ENCODE assay signal across 23 cellular contexts in the genomic region with DNA sequence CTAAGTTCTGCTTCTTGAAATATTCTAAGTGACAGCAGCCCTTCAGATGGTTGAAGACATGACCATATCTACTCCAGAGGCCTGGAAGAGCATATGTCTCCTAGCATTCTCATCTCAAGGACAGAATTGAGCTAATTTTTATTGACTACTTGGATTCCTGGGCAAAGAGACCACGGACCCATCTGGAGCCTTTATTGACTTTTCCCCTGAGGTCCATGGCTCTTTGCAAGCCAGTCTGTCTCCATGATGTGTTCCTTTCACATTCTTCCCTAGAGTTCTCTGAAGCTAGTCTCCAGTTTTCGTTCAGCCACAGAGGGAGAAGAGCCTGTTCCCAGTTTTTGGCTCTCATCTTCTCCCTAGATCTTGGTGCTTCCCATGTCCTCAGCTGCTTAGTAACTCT.
"Had no signal": no experiment of that assay in that cellular context is flagged by ENCODE, and none has a peak within 500 bp of the region (broad histone marks: within the 10 kb centered on the region; RNA-seq: fewer than 3 reads in every experiment).

No MANE protein-coding gene starts in this region.

- H3K4me1 Mint-ChIP-seq: natural killer cell; stimulated activated effector memory CD8-positive, alpha-beta T cell treated with anti-CD3 and anti-CD28 coated beads, Interleukin-12 subunit alpha, Interleukin-12 subunit beta, amount 100 ng/mL, for 72 hours had no signal

- H3K36me3 ChIP-seq: breast epithelium, left lung, lower lobe of right lung, upper lobe of left lung, vagina had no signal

- H3K36me3 Mint-ChIP-seq: natural killer cell; stimulated activated effector memory CD8-positive, alpha-beta T cell treated with anti-CD3 and anti-CD28 coated beads, Interleukin-12 subunit alpha, Interleukin-12 subunit beta, amount 100 ng/mL, for 72 hours had no signal

- H3K27me3 Mint-ChIP-seq: stimulated activated naive CD8-positive, alpha-beta T cell treated with anti-CD3 and anti-CD28 coated beads, Interleukin-15, Interleukin-2, amounts not matched to agents 100 ng/mL and 50 ng/mL, for 24 hours had no signal

- DNase-seq: activated CD8-positive, alpha-beta T cell treated with anti-CD3 and anti-CD28 coated beads, Interleukin-2, amount 10 ng/mL, durations not matched to agents 7 days and 5 days; activated gamma-delta T cell treated with Interleukin-2 at 50 U/mL for 16 hours; activated naive CD4-positive, alpha-beta T cell treated with anti-CD3 and anti-CD28 coated beads, Interleukin-2, amount 50 U/mL, for 16 hours; amniotic stem cell; central memory CD4-positive, alpha-beta T cell; esophagus squamous epithelium; left lung; lower lobe of right lung; mesenchymal stem cell; natural killer cell; posterior cingulate gyrus; stimulated activated CD4-positive, alpha-beta T cell treated with anti-CD3 and anti-CD28 coated beads, Interleukin-12 subunit alpha, Interleukin-12 subunit beta, amount 100 ng/mL, for 4 hours; stimulated activated CD4-positive, alpha-beta T cell treated with anti-CD3 and anti-CD28 coated beads, Interleukin-4, amount 100 ng/mL, for 24 hours; substantia nigra; T-helper 2 cell; upper lobe of left lung had no signal

- H3K27ac Mint-ChIP-seq: activated CD8-positive, alpha-beta T cell treated with anti-CD3 and anti-CD28 coated beads, Interleukin-2, amount 10 ng/mL, durations not matched to agents 7 days and 5 days; natural killer cell; stimulated activated effector memory CD8-positive, alpha-beta T cell treated with anti-CD3 and anti-CD28 coated beads, Interleukin-12 subunit alpha, Interleukin-12 subunit beta, amount 100 ng/mL, for 72 hours; stimulated activated naive CD8-positive, alpha-beta T cell treated with anti-CD3 and anti-CD28 coated beads, Interleukin-15, Interleukin-2, amounts not matched to agents 100 ng/mL and 50 ng/mL, for 24 hours had no signal

- H3K27me3 ChIP-seq: breast epithelium, esophagus squamous epithelium, left lung, upper lobe of left lung, vagina had no signal

- H3K9me3 ChIP-seq: breast epithelium, esophagus squamous epithelium, left lung, lower lobe of right lung, upper lobe of left lung, vagina had no signal

- H3K4me3 ChIP-seq: breast epithelium, esophagus squamous epithelium, left lung, lower lobe of right lung, skin epidermis, upper lobe of left lung, vagina had no signal

- H3K27ac ChIP-seq: breast epithelium, epithelial cell of prostate, esophagus squamous epithelium, left lung, lower lobe of right lung, upper lobe of left lung, vagina had no signal

- H3K4me1 ChIP-seq: breast epithelium, esophagus squamous epithelium, lower lobe of right lung, upper lobe of left lung, vagina had no signal

- H3K4me3 Mint-ChIP-seq: activated CD8-positive, alpha-beta T cell treated with anti-CD3 and anti-CD28 coated beads, Interleukin-2, amount 10 ng/mL, durations not matched to agents 7 days and 5 days; natural killer cell; stimulated activated effector memory CD8-positive, alpha-beta T cell treated with anti-CD3 and anti-CD28 coated beads, Interleukin-12 subunit alpha, Interleukin-12 subunit beta, amount 100 ng/mL, for 72 hours; stimulated activated naive CD8-positive, alpha-beta T cell treated with anti-CD3 and anti-CD28 coated beads, Interleukin-15, Interleukin-2, amounts not matched to agents 100 ng/mL and 50 ng/mL, for 24 hours had no signal

- H3K9me3 Mint-ChIP-seq: natural killer cell; stimulated activated effector memory CD8-positive, alpha-beta T cell treated with anti-CD3 and anti-CD28 coated beads, Interleukin-12 subunit alpha, Interleukin-12 subunit beta, amount 100 ng/mL, for 72 hours; stimulated activated naive CD8-positive, alpha-beta T cell treated with anti-CD3 and anti-CD28 coated beads, Interleukin-15, Interleukin-2, amounts not matched to agents 100 ng/mL and 50 ng/mL, for 24 hours had no signal

- ATAC-seq: activated CD8-positive, alpha-beta T cell treated with anti-CD3 and anti-CD28 coated beads, Interleukin-2, amount 10 ng/mL, durations not matched to agents 7 days and 5 days; left lung; lower lobe of right lung; natural killer cell; sciatic nerve; stimulated activated effector memory CD8-positive, alpha-beta T cell treated with anti-CD3 and anti-CD28 coated beads, Interleukin-12 subunit alpha, Interleukin-12 subunit beta, amount 100 ng/mL, for 72 hours had no signal
